Comparison of ENCODE assay signal across 8 cellular contexts in genomic region chr2:69082430-69082997, GRCh38.
DNase-seq lines count a peak whose midpoint lies in the region; ATAC-seq and TF ChIP-seq lines count a peak whose summit lies in the region.

No MANE protein-coding gene starts in this region.

- intact Hi-C loops in sigmoid colon (cut with DNase I) = no loop called here

- 32 to 35% methylated on average over 9 of the region's 9 CpGs for WGBS in sigmoid colon, 2 donors

- H3K9me3 Mint-ChIP-seq in T-helper 2 cell treated with Interferon-gamma antibody and Interleukin-4, amounts not matched to agents 5 μg/mL and 100 μg/mL, for 36 hours = no peaks in the 10 kb centered on the region

- H3K4me1 Mint-ChIP-seq in T-helper 2 cell treated with Interferon-gamma antibody and Interleukin-4, amounts not matched to agents 5 μg/mL and 100 μg/mL, for 36 hours (ENCODE audit: low read depth) = no peaks in the 10 kb centered on the region

- H3K9me3 ChIP-seq in RWPE2 (ENCODE audit: severe bottlenecking) (no peaks in the 10 kb centered on the region), sigmoid colon (no peaks in the 10 kb centered on the region)

- no peaks in the 10 kb centered on the region for H3K27me3 ChIP-seq in RWPE2 (ENCODE audit: insufficient read depth, poor library complexity, severe bottlenecking)
- H3K27me3 ChIP-seq in sigmoid colon = no peaks in the 10 kb centered on the region

- H3K4me1 ChIP-seq in RWPE2 (ENCODE audit: insufficient read depth, poor library complexity, severe bottlenecking) (peaks cover 16% of the 10 kb centered on the region), sigmoid colon (peaks cover 0 to 24% (median 14%) of the 10 kb centered on the region in 4 donors)

- TF ChIP-seq POLR2A in sigmoid colon (IDR thresholded peaks at IDR 0.05) = no peak

- H3K36me3 ChIP-seq in RWPE2 (ENCODE audit: low read depth) = 0 out of 2 replicates have a peak, but pooled peaks cover 2% of the 10 kb centered on the region
- peaks cover 6 to 37% (median 11%) of the 10 kb centered on the region in 4 donors for H3K36me3 ChIP-seq in sigmoid colon

- H3K4me3 ChIP-seq in RWPE2 (ENCODE audit: severe bottlenecking) = no peak overlapping the region
- H3K4me3 ChIP-seq in fibroblast of villous mesenchyme (ENCODE audit: low read depth, low read length) = no peak overlapping the region
- no peak overlapping the region for H3K4me3 ChIP-seq in sigmoid colon

- no peaks in the 10 kb centered on the region for H3K36me3 Mint-ChIP-seq in T-helper 2 cell treated with Interferon-gamma antibody and Interleukin-4, amounts not matched to agents 5 μg/mL and 100 μg/mL, for 36 hours (ENCODE audit: low read depth)

- no peak overlapping the region for H3K4me3 Mint-ChIP-seq in T-helper 2 cell treated with Interferon-gamma antibody and Interleukin-4, amounts not matched to agents 5 μg/mL and 100 μg/mL, for 36 hours

- H3K27ac ChIP-seq in RWPE2 (ENCODE audit: poor library complexity, severe bottlenecking) (peak overlapping the region; percentile 61), sigmoid colon (peak overlapping the region; percentile 15 to 58 (median 50))

- no peak for TF ChIP-seq CTCF in RWPE2 (IDR thresholded peaks at IDR 0.05; ENCODE audit: poor library complexity, severe bottlenecking)
- TF ChIP-seq CTCF in fibroblast of villous mesenchyme (IDR thresholded peaks at IDR 0.05; ENCODE audit: insufficient read depth, low read depth, low read length) = no peak
- TF ChIP-seq CTCF in sigmoid colon (IDR thresholded peaks at IDR 0.05) = no peak

- peaks cover 30% of the 10 kb centered on the region for H3K27me3 Mint-ChIP-seq in T-helper 2 cell treated with Interferon-gamma antibody and Interleukin-4, amounts not matched to agents 5 μg/mL and 100 μg/mL, for 36 hours (ENCODE audit: low read depth)

- H3K27ac Mint-ChIP-seq in T-helper 2 cell treated with Interferon-gamma antibody and Interleukin-4, amounts not matched to agents 5 μg/mL and 100 μg/mL, for 36 hours = no peak overlapping the region

- ATAC-seq in GM19463 (IDR thresholded peaks at IDR 0.05; ENCODE audit: unreplicated experiment) = peak; percentile 49
- peak; percentile 88 for ATAC-seq in RWPE2 (ENCODE audit: low read depth)
- no peak for ATAC-seq in GM21526 (IDR thresholded peaks at IDR 0.05; ENCODE audit: low FRiP score, unreplicated experiment)

- DNase-seq in RWPE2 (ENCODE audit: low spot score) (peak; percentile 81), fibroblast of villous mesenchyme (ENCODE audit: low read depth) (peak; percentile 96), sigmoid colon (no peak), HuH-7.5 (ENCODE audit: low spot score) (no peak), SK-N-DZ (ENCODE audit: low spot score) (no peak)
- no peak for DNase-seq in T-helper 2 cell treated with Interferon-gamma antibody and Interleukin-4, amounts not matched to agents 5 μg/mL and 100 μg/mL, for 36 hours (ENCODE audit: low spot score)

- no peak for TF ChIP-seq EP300 in sigmoid colon (IDR thresholded peaks at IDR 0.05)

Comparison
In these comparisons a context has a peak if more than half of its experiments do, and no peak if none do; other contexts are left out.
1. DNase-seq: peak in RWPE2 (single experiment) and fibroblast of villous mesenchyme (single experiment); none in sigmoid colon (single experiment), HuH-7.5 (single experiment), T-helper 2 cell treated with Interferon-gamma antibody and Interleukin-4, amounts not matched to agents 5 μg/mL and 100 μg/mL, for 36 hours (single experiment) and SK-N-DZ (single experiment).